ENCODE assay signal across 23 cellular contexts in the genomic region with DNA sequence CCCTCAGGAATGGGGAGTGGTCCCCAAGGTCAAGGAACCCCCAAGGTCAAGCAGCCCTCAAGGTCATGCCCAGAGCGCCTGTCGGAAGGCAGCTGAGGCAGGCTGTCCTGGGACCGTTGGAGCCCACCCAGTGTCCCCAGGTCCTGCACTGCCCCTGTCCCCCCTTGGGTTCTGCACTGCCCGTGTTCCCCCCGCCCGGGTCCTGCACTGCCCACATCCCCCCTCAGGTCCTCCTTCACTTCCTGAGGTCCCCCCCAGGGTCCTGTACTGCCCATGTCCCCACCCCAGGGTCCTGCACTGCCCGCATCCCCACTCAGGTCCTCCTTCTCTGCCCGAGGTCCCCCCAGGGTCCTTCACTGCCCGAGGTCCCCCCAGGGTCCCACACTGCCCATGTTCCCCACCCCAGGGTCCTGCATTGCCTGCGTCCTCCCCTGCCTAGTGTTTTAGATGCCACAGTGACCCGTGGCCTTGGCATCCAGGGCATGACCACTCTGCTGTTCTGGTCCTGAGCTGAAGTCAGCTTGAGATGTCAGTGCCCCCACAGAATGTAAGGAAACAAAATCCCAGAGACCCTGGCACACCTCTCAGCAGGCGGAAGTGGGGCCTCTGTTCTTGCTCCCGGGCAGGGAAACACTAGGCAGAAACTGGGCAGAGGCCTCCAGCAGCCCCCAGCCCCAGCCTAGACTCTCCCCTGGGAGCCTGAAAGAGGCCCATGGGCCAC.
DNase-seq lines count a peak whose midpoint lies in the region; ATAC-seq and TF ChIP-seq lines count a peak whose summit lies in the region.
"Had no signal": no experiment of that assay in that cellular context is flagged by ENCODE, and none has a peak within 500 bp of the region (broad histone marks: within the 10 kb centered on the region; RNA-seq: fewer than 3 reads in every experiment).

No MANE protein-coding gene starts in this region.

- H3K4me1 ChIP-seq in BE2C = no peaks in the 10 kb centered on the region
- H3K4me1 ChIP-seq: foreskin keratinocyte had no signal

- no peaks in the 10 kb centered on the region for H3K36me3 Mint-ChIP-seq in stimulated activated memory B cell treated with anti-CD40 and anti-IgM and Interleukin-4, amounts not matched to agents 10 μg/mL and 1 μg/mL and 100 μg/mL, for 72 hours
- H3K36me3 Mint-ChIP-seq: memory B cell; naive thymus-derived CD8-positive, alpha-beta T cell had no signal

- H3K9me3 ChIP-seq in BE2C = no peaks in the 10 kb centered on the region; the same call in 1 of the 2 replicates
- H3K9me3 ChIP-seq: MG63 had no signal

- no peaks in the 10 kb centered on the region for H3K4me1 Mint-ChIP-seq in stimulated activated memory B cell treated with anti-CD40 and anti-IgM and Interleukin-4, amounts not matched to agents 10 μg/mL and 1 μg/mL and 100 μg/mL, for 72 hours
- H3K4me1 Mint-ChIP-seq: memory B cell; naive thymus-derived CD8-positive, alpha-beta T cell had no signal

- no peak for TF ChIP-seq CTCF in BE2C (IDR thresholded peaks at IDR 0.05; ENCODE audit: low read depth, low read length)

- H3K36me3 ChIP-seq in BE2C = no peaks in the 10 kb centered on the region
- H3K36me3 ChIP-seq: MG63 had no signal

- no peak overlapping the region for H3K4me3 ChIP-seq in BE2C (ENCODE audit: low read depth, low read length)
- H3K4me3 ChIP-seq: MG63 had no signal

- no peak overlapping the region for H3K4me3 Mint-ChIP-seq in stimulated activated memory B cell treated with anti-CD40 and anti-IgM and Interleukin-4, amounts not matched to agents 10 μg/mL and 1 μg/mL and 100 μg/mL, for 72 hours
- H3K4me3 Mint-ChIP-seq: HFFc6; memory B cell; naive thymus-derived CD8-positive, alpha-beta T cell had no signal

- no peak overlapping the region for H3K27ac Mint-ChIP-seq in stimulated activated memory B cell treated with anti-CD40 and anti-IgM and Interleukin-4, amounts not matched to agents 10 μg/mL and 1 μg/mL and 100 μg/mL, for 72 hours
- H3K27ac Mint-ChIP-seq: HFFc6; memory B cell; naive thymus-derived CD8-positive, alpha-beta T cell; progenitor cell of endocrine pancreas had no signal

- peaks cover 3% of the 10 kb centered on the region for H3K9me3 Mint-ChIP-seq in stimulated activated memory B cell treated with anti-CD40 and anti-IgM and Interleukin-4, amounts not matched to agents 10 μg/mL and 1 μg/mL and 100 μg/mL, for 72 hours
- H3K9me3 Mint-ChIP-seq: memory B cell had no signal

- no peaks in the 10 kb centered on the region for H3K27me3 ChIP-seq in BE2C
- H3K27me3 ChIP-seq: foreskin keratinocyte, MG63 had no signal

- peak; percentile 57 for DNase-seq in activated effector memory CD4-positive, alpha-beta T cell treated with anti-CD3 and anti-CD28 coated beads, Interleukin-2, amount 50 U/mL, for 16 hours
- no peak for DNase-seq in activated effector memory CD4-positive, alpha-beta T cell treated with Interleukin-2 at 50 U/mL for 16 hours
- DNase-seq in activated CD8-positive, alpha-beta memory T cell treated with anti-CD3 and anti-CD28 coated beads, Interleukin-2, amount 50 U/mL, for 48 hours = peak; percentile 18
- DNase-seq in left lobe of liver (ENCODE audit: low spot score) (peak; percentile 26), BE2C (no peak), NCI-H1417 treated with DMSO at 0.1 percent for 48 hours (lab: John Stamatoyannopoulos, UW) (no peak), NCI-H345 (lab: John Stamatoyannopoulos, UW) (no peak)
- DNase-seq: activated CD4-positive, alpha-beta T cell treated with anti-CD3 and anti-CD28 coated beads for 48 hours; activated naive CD4-positive, alpha-beta T cell treated with Interleukin-2 at 50 U/mL for 16 hours; amniotic stem cell; foreskin keratinocyte; HFFc6; MG63; NCI-H1436; NCI-H2171; NCI-H526 treated with DMSO at 0.1 percent for 48 hours; SHP77; small intestine; SW 1271 had no signal

- H3K27me3 Mint-ChIP-seq in stimulated activated memory B cell treated with anti-CD40 and anti-IgM and Interleukin-4, amounts not matched to agents 10 μg/mL and 1 μg/mL and 100 μg/mL, for 72 hours = peaks cover 21% of the 10 kb centered on the region

- no peak for ATAC-seq in left lobe of liver
- peak; percentile 6 for ATAC-seq in stimulated activated memory B cell treated with anti-CD40 and anti-IgM and Interleukin-4, amounts not matched to agents 10 μg/mL and 1 μg/mL and 100 μg/mL, for 72 hours
- ATAC-seq: foreskin keratinocyte; naive thymus-derived CD8-positive, alpha-beta T cell had no signal

Comparison
In these comparisons a context has a peak if more than half of its experiments do, and no peak if none do; other contexts are left out.
1. DNase-seq: peak in activated effector memory CD4-positive, alpha-beta T cell treated with anti-CD3 and anti-CD28 coated beads, Interleukin-2, amount 50 U/mL, for 16 hours (single experiment), activated CD8-positive, alpha-beta memory T cell treated with anti-CD3 and anti-CD28 coated beads, Interleukin-2, amount 50 U/mL, for 48 hours (single experiment) and left lobe of liver (single experiment); none in activated effector memory CD4-positive, alpha-beta T cell treated with Interleukin-2 at 50 U/mL for 16 hours (single experiment), BE2C (single experiment), NCI-H1417 treated with DMSO at 0.1 percent for 48 hours (single experiment) and NCI-H345 (single experiment).